ENCODE assay signal across 25 cellular contexts in genomic region chr4:149426461-149426860, GRCh38.
DNase-seq lines count a peak whose midpoint lies in the region; ATAC-seq, FAIRE-seq and TF ChIP-seq lines count a peak whose summit lies in the region.
"Had no signal": no experiment of that assay in that cellular context is flagged by ENCODE, and none has a peak within 500 bp of the region (broad histone marks: within the 10 kb centered on the region; RNA-seq: fewer than 3 reads in every experiment).

No MANE protein-coding gene starts in this region.

- H3K27me3 ChIP-seq in bronchial epithelial cell (ENCODE audit: control insufficient read depth, insufficient read depth, low read length) (no peaks in the 10 kb centered on the region), osteoblast (ENCODE audit: insufficient read depth, low read length) (no peaks in the 10 kb centered on the region)
- H3K27me3 ChIP-seq: dorsolateral prefrontal cortex had no signal

- TF ChIP-seq CTCF in bronchial epithelial cell (IDR thresholded peaks at IDR 0.05; ENCODE audit: insufficient read depth, low read length, severe bottlenecking) = no peak
- TF ChIP-seq CTCF in osteoblast (IDR thresholded peaks at IDR 0.05; ENCODE audit: extremely low read depth, low read depth, low read length) = no peak

- ATAC-seq in GM19351 (IDR thresholded peaks at IDR 0.05; ENCODE audit: unreplicated experiment) = peak; percentile 51
- ATAC-seq: GM23338; SK-N-SH treated with all-trans-retinoic acid at 6 μM for 48 hours; stimulated activated memory B cell treated with anti-CD40 and anti-IgM and Interleukin-4, amounts not matched to agents 10 μg/mL and 1 μg/mL and 100 μg/mL, for 72 hours had no signal

- H3K9me3 ChIP-seq in osteoblast (ENCODE audit: low read depth, low read length) = no peaks in the 10 kb centered on the region

- no peaks in the 10 kb centered on the region for H3K79me2 ChIP-seq in osteoblast (ENCODE audit: insufficient read depth, low read length)

- no peak overlapping the region for H3K4me3 ChIP-seq in bronchial epithelial cell (ENCODE audit: low read depth, low read length)
- no peak overlapping the region for H3K4me3 ChIP-seq in osteoblast (ENCODE audit: insufficient read depth, low read length)
- H3K4me3 ChIP-seq: dorsolateral prefrontal cortex, GM23338, smooth muscle cell had no signal

- peak overlapping the region; percentile 60 for H2AFZ ChIP-seq in osteoblast (ENCODE audit: low read length)
- H2AFZ ChIP-seq: GM23338 had no signal

- FAIRE-seq in bronchial epithelial cell (lab: Jason Lieb, UNC) = peak; percentile 43
- FAIRE-seq: urothelium cell line had no signal

- H3K4me1 ChIP-seq in osteoblast (ENCODE audit: insufficient read depth, low read length) = no peaks in the 10 kb centered on the region

- no peak overlapping the region for H3K27ac ChIP-seq in osteoblast (ENCODE audit: low read depth, low read length)
- H3K27ac ChIP-seq: C4-2B, dorsolateral prefrontal cortex had no signal

- peak; percentile 46 for DNase-seq in HT1080 (ENCODE audit: low read depth)
- peak; percentile 83 for DNase-seq in bronchial epithelial cell (ENCODE audit: low read depth)
- DNase-seq in osteoblast (ENCODE audit: insufficient read length, low spot score, missing footprints) = peak; percentile 11
- no peak for DNase-seq in NCI-H526 treated with DMSO at 0.1 percent for 48 hours (lab: John Stamatoyannopoulos, UW)
- no peak for DNase-seq in midbrain (lab: John Stamatoyannopoulos, UW)
- no peak for DNase-seq in globus pallidus (ENCODE audit: low spot score)
- DNase-seq: activated CD4-positive, alpha-beta T cell treated with anti-CD3 and anti-CD28 coated beads, Interleukin-2, amount 10 ng/mL, durations not matched to agents 24 days and 14 days; activated naive CD4-positive, alpha-beta T cell treated with anti-CD3 and anti-CD28 coated beads, Interleukin-2, amount 50 U/mL, for 16 hours; anterior cingulate cortex; Calu3; dorsolateral prefrontal cortex; Kasumi-1; mesenchymal stem cell; NCI-H1105; NCI-H2029; NCI-H2227 treated with DMSO at 0.1 percent for 48 hours; nucleus accumbens; stimulated activated CD4-positive, alpha-beta T cell treated with anti-CD3 and anti-CD28 coated beads, Interleukin-2, amount 100 ng/mL, for 24 hours had no signal

- H4K20me1 ChIP-seq in osteoblast (ENCODE audit: insufficient read depth, low read length) = no peaks in the 10 kb centered on the region

- H3K36me3 ChIP-seq in bronchial epithelial cell (ENCODE audit: control insufficient read depth, insufficient read depth, low read length) (no peaks in the 10 kb centered on the region), osteoblast (ENCODE audit: insufficient read depth, low read length) (no peaks in the 10 kb centered on the region)

- H3K4me2 ChIP-seq in osteoblast (ENCODE audit: insufficient read depth, low read length) = no peak overlapping the region
- H3K4me2 ChIP-seq: GM23338, smooth muscle cell had no signal

Comparison
In these comparisons a context has a peak if more than half of its experiments do, and no peak if none do; other contexts are left out.
1. DNase-seq: peak in HT1080 (single experiment), bronchial epithelial cell (single experiment) and osteoblast (single experiment); none in NCI-H526 treated with DMSO at 0.1 percent for 48 hours (single experiment), midbrain (single experiment) and globus pallidus (single experiment).